ENCODE assay signal across 1 cellular context in genomic region chr1:3197781-3198316, GRCh38.
TF ChIP-seq lines count a peak whose summit lies in the region.

No MANE protein-coding gene starts in this region.

TF ChIP-seq in HepG2, 621 proteins besides CTCF, POLR2A, EP300 and RAD21 (continued from another document and continues in another):
- TF ChIP-seq GABPB1 (CRISPR knock-in tag; IDR thresholded peaks at IDR 0.05) (0 out of 2 replicates have a peak, but pooled peaks have one; percentile 34), ZNF318 (CRISPR knock-in tag; IDR thresholded peaks at IDR 0.05) (no peak), ZNF724P (CRISPR knock-in tag; IDR thresholded peaks at IDR 0.05; ENCODE audit: borderline replicate concordance) (no peak), DPF2 (CRISPR knock-in tag; IDR thresholded peaks at IDR 0.05; ENCODE audit: borderline replicate concordance, low read depth) (no peak), ETV6 (CRISPR knock-in tag; conservative IDR thresholded peaks at IDR 0.05) (no peak), SCMH1 (CRISPR knock-in tag; IDR thresholded peaks at IDR 0.05; ENCODE audit: borderline replicate concordance) (no peak), FOXM1 (CRISPR knock-in tag; IDR thresholded peaks at IDR 0.05) (no peak), ZBTB33 (CRISPR knock-in tag; IDR thresholded peaks at IDR 0.05) (peak; percentile 64; the same call in 1 of the 2 replicates), ZNF430 (CRISPR knock-in tag; IDR thresholded peaks at IDR 0.05) (peak; percentile 47; the same call in 1 of the 2 replicates), FOXC1 (CRISPR knock-in tag; IDR thresholded peaks at IDR 0.05; ENCODE audit: borderline replicate concordance) (peak; percentile 49; the same call in 1 of the 2 replicates), ATF7 (IDR thresholded peaks at IDR 0.05) (no peak), ATF7 (CRISPR knock-in tag; IDR thresholded peaks at IDR 0.05) (peak; percentile 44; the same call in 1 of the 2 replicates), NONO (IDR thresholded peaks at IDR 0.05) (no peak), NONO (CRISPR knock-in tag; conservative IDR thresholded peaks at IDR 0.05) (0 out of 2 replicates have a peak, but pooled peaks have one; percentile 37), ZBTB7A (CRISPR knock-in tag; IDR thresholded peaks at IDR 0.05) (peak; percentile 95), ARID2 (CRISPR knock-in tag; IDR thresholded peaks at IDR 0.05; ENCODE audit: borderline replicate concordance) (0 out of 2 replicates have a peak, but pooled peaks have one; percentile 28), HES4 (CRISPR knock-in tag; IDR thresholded peaks at IDR 0.05; ENCODE audit: borderline replicate concordance) (0 out of 2 replicates have a peak, but pooled peaks have one; percentile 37), BORCS8-MEF2B (CRISPR knock-in tag; IDR thresholded peaks at IDR 0.05) (peak; percentile 86; the same call in 1 of the 2 replicates), GMEB1 (CRISPR knock-in tag; IDR thresholded peaks at IDR 0.05; ENCODE audit: borderline replicate concordance) (no peak), ZKSCAN1 (IDR thresholded peaks at IDR 0.05; ENCODE audit: low read length) (no peak), ARID5B (CRISPR knock-in tag; IDR thresholded peaks at IDR 0.05) (peak; percentile 36; the same call in 1 of the 2 replicates), REL (CRISPR knock-in tag; conservative IDR thresholded peaks at IDR 0.05) (no peak), CBX5 (CRISPR knock-in tag; IDR thresholded peaks at IDR 0.05; ENCODE audit: borderline replicate concordance) (no peak), ZNF263 (CRISPR knock-in tag; IDR thresholded peaks at IDR 0.05) (peak; percentile 33; the same call in 1 of the 2 replicates), NR1H2 (CRISPR knock-in tag; IDR thresholded peaks at IDR 0.05; ENCODE audit: borderline replicate concordance, low read depth) (peak; percentile 92; the same call in 1 of the 2 replicates), ZNF557 (CRISPR knock-in tag; IDR thresholded peaks at IDR 0.05) (no peak), NR2F6 (IDR thresholded peaks at IDR 0.05) (peak; percentile 63), NR2F6 (CRISPR knock-in tag; IDR thresholded peaks at IDR 0.05) (peak; percentile 69), TP53 (CRISPR knock-in tag; conservative IDR thresholded peaks at IDR 0.05) (no peak), HNF4A (CRISPR knock-in tag; IDR thresholded peaks at IDR 0.05) (peak; percentile 68), NCOA1 (CRISPR knock-in tag; IDR thresholded peaks at IDR 0.05) (peak; percentile 73; the same call in 1 of the 2 replicates), ZFX (CRISPR knock-in tag; IDR thresholded peaks at IDR 0.05; ENCODE audit: low read depth) (peak; percentile 76), ZEB1 (IDR thresholded peaks at IDR 0.05; ENCODE audit: insufficient replicate concordance, low read depth) (no peak), HNF1A (IDR thresholded peaks at IDR 0.05; ENCODE audit: low read depth) (no peak), HNF1A (CRISPR knock-in tag; IDR thresholded peaks at IDR 0.05; ENCODE audit: borderline replicate concordance) (0 out of 2 replicates have a peak, but pooled peaks have one; percentile 12), ZNF331 (CRISPR knock-in tag; IDR thresholded peaks at IDR 0.05) (peak; percentile 36; the same call in 1 of the 2 replicates), NBN (conservative IDR thresholded peaks at IDR 0.05) (no peak), SMYD3 (CRISPR knock-in tag; IDR thresholded peaks at IDR 0.05) (no peak), TGIF2 (CRISPR knock-in tag; IDR thresholded peaks at IDR 0.05) (peak; percentile 76; the same call in 1 of the 2 replicates), SMAD9 (CRISPR knock-in tag; IDR thresholded peaks at IDR 0.05) (no peak), MZF1 (CRISPR knock-in tag; IDR thresholded peaks at IDR 0.05; ENCODE audit: borderline replicate concordance) (no peak)
